In genomic region chr12:52038447-52038846, GRCh38 we compare ENCODE assay signal across 1 cellular context.
TF ChIP-seq lines count a peak whose summit lies in the region.

No MANE protein-coding gene starts in this region.

TF ChIP-seq in GM12878, 131 proteins besides CTCF, POLR2A, EP300 and RAD21:
- TF ChIP-seq KLF5 (IDR thresholded peaks at IDR 0.05; ENCODE audit: partially characterized antibody) (no peak), EGR1 (IDR thresholded peaks at IDR 0.05; ENCODE audit: borderline replicate concordance in 1 of 2, low read depth in 2 of 2, low read length in 2 of 2) (no peak), PAX8 (IDR thresholded peaks at IDR 0.05) (no peak), FOXK2 (IDR thresholded peaks at IDR 0.05) (no peak), IRF4 (IDR thresholded peaks at IDR 0.05; ENCODE audit: low read depth, low read length) (no peak), ZBTB4 (CRISPR knock-in tag; IDR thresholded peaks at IDR 0.05) (no peak), ASH2L (IDR thresholded peaks at IDR 0.05; ENCODE audit: borderline replicate concordance, low read depth) (no peak), KDM1A (IDR thresholded peaks at IDR 0.05; ENCODE audit: borderline replicate concordance) (no peak), PKNOX1 (IDR thresholded peaks at IDR 0.05) (no peak), MYB (IDR thresholded peaks at IDR 0.05; ENCODE audit: borderline replicate concordance, low read depth, low read length) (no peak), RBBP5 (conservative IDR thresholded peaks at IDR 0.05) (no peak), ZNF592 (IDR thresholded peaks at IDR 0.05) (no peak), TCF3 (IDR thresholded peaks at IDR 0.05; ENCODE audit: borderline replicate concordance, insufficient read depth, low read depth, low read length) (no peak), BHLHE40 (IDR thresholded peaks at IDR 0.05; ENCODE audit: borderline replicate concordance in 1 of 2, low read depth in 2 of 2, low read length in 1 of 2) (no peak), MXI1 (IDR thresholded peaks at IDR 0.05; ENCODE audit: low read depth, low read length) (no peak), CREB1 (IDR thresholded peaks at IDR 0.05; ENCODE audit: low read depth) (no peak), CBX3 (IDR thresholded peaks at IDR 0.05; ENCODE audit: borderline replicate concordance, low read depth) (no peak), CEBPZ (IDR thresholded peaks at IDR 0.05; ENCODE audit: low read depth, low read length) (no peak), RCOR1 (conservative IDR thresholded peaks at IDR 0.05; ENCODE audit: low read depth, low read length) (no peak), SKIL (IDR thresholded peaks at IDR 0.05; ENCODE audit: low read depth, poor library complexity, severe bottlenecking) (no peak)
